ENCODE assay signal across 8 cellular contexts in the genomic region with DNA sequence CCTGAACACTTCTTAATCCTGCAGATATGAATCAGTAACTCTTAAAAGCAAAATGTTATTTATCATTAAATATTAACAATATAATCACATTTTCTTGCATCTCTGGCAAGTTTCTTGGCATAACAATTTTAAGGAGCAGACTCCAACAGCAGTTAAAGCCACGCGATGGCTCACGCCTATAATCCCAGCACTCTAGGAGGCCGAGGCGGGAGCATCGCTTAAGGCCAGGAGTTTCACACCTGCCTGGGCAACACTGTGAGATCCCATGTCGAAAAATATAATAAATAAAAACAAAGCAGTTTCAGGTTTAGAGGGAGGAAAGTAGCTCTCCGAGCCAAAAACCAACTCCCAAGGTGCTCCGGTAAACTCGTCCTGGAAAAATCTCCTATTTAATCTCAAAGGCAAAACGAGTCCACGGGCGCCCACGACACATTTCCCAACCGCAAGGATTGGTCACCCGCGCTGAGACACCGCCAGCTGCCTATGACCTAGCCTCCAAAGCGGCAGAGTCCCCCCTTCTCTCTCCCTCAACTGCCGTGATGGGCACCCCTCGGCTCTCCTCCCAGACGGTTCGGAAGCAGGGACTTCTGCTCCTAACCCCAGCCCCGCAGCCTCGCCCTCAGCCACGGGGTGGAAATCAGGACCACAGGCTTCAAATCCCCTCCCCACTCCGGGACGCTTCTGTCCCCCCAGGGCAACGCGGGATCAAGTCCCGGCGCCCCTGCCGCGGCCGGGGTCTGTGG. TPM values are rescaled to one million over a fixed set of nuclear protein-coding genes. Genes with fewer than 3 reads are reported as not detected.
DNase-seq lines count a peak whose midpoint lies in the region; ATAC-seq and TF ChIP-seq lines count a peak whose summit lies in the region.
"Not testable (repeated sequence)": the region's sequence is repeated elsewhere in the genome, so short reads cannot be mapped to it uniquely, and the experiment has no call there.

No MANE protein-coding gene starts in this region.

- H3K9ac ChIP-seq in muscle layer of colon (ENCODE audit: low read length), result peak overlapping the region; percentile 91

- not testable (repeated sequence) for DNase-seq in BJ (ENCODE audit: low read depth); astrocyte of the cerebellum (ENCODE audit: low read depth)
- DNase-seq in stimulated activated CD8-positive, alpha-beta memory T cell treated with anti-CD3 and anti-CD28 coated beads, Interleukin-4, amount 100 ng/mL, for 48 hours, result peak; percentile 44

- WGBS in gastroesophageal sphincter (ENCODE audit: low coverage in 1 of 2), 2 donors, result 0 to 6% methylated on average over 5 to 17 of the region's 35 CpGs

- CTCF ChIA-PET in BJ (lab: Yijun Ruan, JAX), result not testable (repeated sequence)

- H3K4me3 ChIP-seq in BJ (ENCODE audit: low read depth, low read length) (peak overlapping the region; percentile 84), astrocyte of the cerebellum (ENCODE audit: low read depth, low read length) (peak overlapping the region; percentile 95), gastroesophageal sphincter (peak overlapping the region; percentile 74 to 90), muscle layer of colon (ENCODE audit: low read depth in 1 of 2, low read length in 2 of 2) (peak overlapping the region; percentile 67 to 94)

- not testable (repeated sequence) for TF ChIP-seq EP300 in gastroesophageal sphincter (IDR thresholded peaks at IDR 0.05)

- in situ Hi-C loops in astrocyte of the cerebellum (cut with HindIII; ENCODE audit: low sequenced_read_pairs), result not testable (repeated sequence)

- not testable (repeated sequence) for H3K9me3 ChIP-seq in gastroesophageal sphincter; muscle layer of colon (ENCODE audit: low read length)

- ATAC-seq in GM21515 (IDR thresholded peaks at IDR 0.05; ENCODE audit: unreplicated experiment) (peak; percentile 3), HG03457 (IDR thresholded peaks at IDR 0.05; ENCODE audit: unreplicated experiment) (peak; percentile 24), SK-N-SH treated with all-trans-retinoic acid at 6 μM for 48 hours (peak; percentile 54), gastroesophageal sphincter (peak; percentile 52)

- TF ChIP-seq CTCF in BJ (IDR thresholded peaks at IDR 0.05; ENCODE audit: insufficient read depth, low read depth, low read length); astrocyte of the cerebellum (IDR thresholded peaks at IDR 0.05; ENCODE audit: low read depth, low read length, missing control alignments); gastroesophageal sphincter (IDR thresholded peaks at IDR 0.05): not testable (repeated sequence)

- not testable (repeated sequence) for H3K27me3 ChIP-seq in BJ (ENCODE audit: control insufficient read depth, insufficient read depth, low read length); gastroesophageal sphincter; muscle layer of colon (ENCODE audit: control insufficient read depth in 1 of 2, insufficient read depth in 2 of 2, low read length in 2 of 2)

- TF ChIP-seq POLR2A in gastroesophageal sphincter (IDR thresholded peaks at IDR 0.05), result not testable (repeated sequence)

- H3K27ac ChIP-seq in gastroesophageal sphincter (peak overlapping the region; percentile 92 to 98 (median 96)), muscle layer of colon (ENCODE audit: low read depth, low read length) (peak overlapping the region; percentile 96)

- H3K4me1 ChIP-seq in gastroesophageal sphincter, result peaks cover 3 to 55% (median 5%) of the 10 kb centered on the region in 3 donors
- peaks cover 37% of the 10 kb centered on the region for H3K4me1 ChIP-seq in muscle layer of colon (ENCODE audit: insufficient read depth, low read length)

- H3K36me3 ChIP-seq in BJ (ENCODE audit: control insufficient read depth, insufficient read depth, low read length); gastroesophageal sphincter; muscle layer of colon (ENCODE audit: insufficient read depth, low read length): not testable (repeated sequence)

- POLR2A ChIA-PET in BJ (lab: Charles Lee), result not testable (repeated sequence)

RNA-seq across cellular contexts. Expression of a gene that starts 37.5 kb away (rescaled TPM):
- polyA plus RNA-seq in BJ (2011; rRNA removed), result 13.5 and 21.0 TPM in 2 replicates
- polyA minus RNA-seq in BJ (2011; rRNA and poly(A)+ RNA removed), result 11.0 and 14.1 TPM in 2 replicates
- total RNA-seq in gastroesophageal sphincter, result 10 to 100 TPM; 13.7 to 27.9 (median 18.3) TPM

Comparison
In these comparisons a context has a peak if more than half of its experiments do, and no peak if none do; other contexts are left out.
1. ATAC-seq: peak in every context shown above with its lines; median percentile 54 in SK-N-SH treated with all-trans-retinoic acid at 6 μM for 48 hours; 52 in gastroesophageal sphincter; 24 in HG03457; 3 in GM21515.